In genomic region chr7:42053834-42054233, GRCh38 we compare ENCODE assay signal across 22 cellular contexts.
"Had no signal": no experiment of that assay in that cellular context is flagged by ENCODE, and none has a peak within 500 bp of the region (broad histone marks: within the 10 kb centered on the region; RNA-seq: fewer than 3 reads in every experiment).

No MANE protein-coding gene starts in this region.

- H3K9ac ChIP-seq: SK-N-SH had no signal

- ATAC-seq: activated CD4-positive, CD25-positive, alpha-beta regulatory T cell treated with anti-CD3 and anti-CD28 coated beads, Interleukin-2, amount 50 U/mL, for 24 hours; activated naive CD8-positive, alpha-beta T cell treated with anti-CD3 and anti-CD28 coated beads, Interleukin-2, amount 50 U/mL, for 24 hours; activated T-helper 17 cell treated with anti-CD3 and anti-CD28 coated beads, Interleukin-2, amount 50 U/mL, for 72 hours; effector memory CD8-positive, alpha-beta T cell; mucosa of descending colon; naive thymus-derived CD8-positive, alpha-beta T cell; T-cell had no signal

- H3K4me3 ChIP-seq: colonic mucosa, mucosa of descending colon, right atrium auricular region had no signal

- H3K27ac ChIP-seq: colonic mucosa, epithelial cell of prostate, right atrium auricular region had no signal

- DNase-seq: activated CD4-positive, alpha-beta T cell treated with anti-CD3 and anti-CD28 coated beads, Interleukin-2, amount 50 U/mL, for 4 hours; activated naive CD4-positive, alpha-beta T cell treated with Interleukin-2 at 50 U/mL for 16 hours; activated naive CD8-positive, alpha-beta T cell treated with anti-CD3 and anti-CD28 coated beads, Interleukin-2, amount 50 U/mL, for 24 hours; colonic mucosa; effector memory CD8-positive, alpha-beta T cell; islet precursor cell; mucosa of descending colon; naive thymus-derived CD8-positive, alpha-beta T cell; nucleus accumbens; SK-N-SH; small intestine; stimulated activated CD4-positive, alpha-beta T cell treated with anti-CD3 and anti-CD28 coated beads, Interleukin-4, amount 100 ng/mL, for 4 hours; stimulated activated CD8-positive, alpha-beta memory T cell treated with anti-CD3 and anti-CD28 coated beads, Interleukin-4, amount 100 ng/mL, for 48 hours; stimulated activated naive CD4-positive, alpha-beta T cell treated with Interleukin-2 at 50 U/mL for 16 hours; substantia nigra; T-cell; T-helper 9 cell had no signal

- H3K4me1 Mint-ChIP-seq: activated naive CD8-positive, alpha-beta T cell treated with anti-CD3 and anti-CD28 coated beads, Interleukin-2, amount 50 U/mL, for 24 hours; activated T-helper 17 cell treated with anti-CD3 and anti-CD28 coated beads, Interleukin-2, amount 50 U/mL, for 72 hours; naive thymus-derived CD8-positive, alpha-beta T cell; T-cell had no signal

- H3K27me3 ChIP-seq: colonic mucosa, right atrium auricular region had no signal

- H3K9me2 ChIP-seq: SK-N-SH had no signal

- H3K36me3 ChIP-seq: colonic mucosa, right atrium auricular region had no signal

- H3K4me2 ChIP-seq: SK-N-SH had no signal

- H3K27ac Mint-ChIP-seq: activated naive CD8-positive, alpha-beta T cell treated with anti-CD3 and anti-CD28 coated beads, Interleukin-2, amount 50 U/mL, for 24 hours; activated T-helper 17 cell treated with anti-CD3 and anti-CD28 coated beads, Interleukin-2, amount 50 U/mL, for 72 hours; effector memory CD8-positive, alpha-beta T cell; naive thymus-derived CD8-positive, alpha-beta T cell; progenitor cell of endocrine pancreas; T-cell had no signal

- H3K36me3 Mint-ChIP-seq: naive thymus-derived CD8-positive, alpha-beta T cell; T-cell had no signal

- H3K27me3 Mint-ChIP-seq: activated naive CD8-positive, alpha-beta T cell treated with anti-CD3 and anti-CD28 coated beads, Interleukin-2, amount 50 U/mL, for 24 hours; effector memory CD8-positive, alpha-beta T cell had no signal

- H3K4me1 ChIP-seq: colonic mucosa, right atrium auricular region had no signal

- H3K4me3 Mint-ChIP-seq: activated naive CD8-positive, alpha-beta T cell treated with anti-CD3 and anti-CD28 coated beads, Interleukin-2, amount 50 U/mL, for 24 hours; activated T-helper 17 cell treated with anti-CD3 and anti-CD28 coated beads, Interleukin-2, amount 50 U/mL, for 72 hours; effector memory CD8-positive, alpha-beta T cell; naive thymus-derived CD8-positive, alpha-beta T cell; T-cell had no signal

- H3K9me3 Mint-ChIP-seq: activated naive CD8-positive, alpha-beta T cell treated with anti-CD3 and anti-CD28 coated beads, Interleukin-2, amount 50 U/mL, for 24 hours; activated T-helper 17 cell treated with anti-CD3 and anti-CD28 coated beads, Interleukin-2, amount 50 U/mL, for 72 hours; effector memory CD8-positive, alpha-beta T cell; T-cell had no signal

- H3K9me3 ChIP-seq: colonic mucosa, mucosa of descending colon, right atrium auricular region, SK-N-SH had no signal
